16 cellular contexts compared by ENCODE assay signal in the genomic region with DNA sequence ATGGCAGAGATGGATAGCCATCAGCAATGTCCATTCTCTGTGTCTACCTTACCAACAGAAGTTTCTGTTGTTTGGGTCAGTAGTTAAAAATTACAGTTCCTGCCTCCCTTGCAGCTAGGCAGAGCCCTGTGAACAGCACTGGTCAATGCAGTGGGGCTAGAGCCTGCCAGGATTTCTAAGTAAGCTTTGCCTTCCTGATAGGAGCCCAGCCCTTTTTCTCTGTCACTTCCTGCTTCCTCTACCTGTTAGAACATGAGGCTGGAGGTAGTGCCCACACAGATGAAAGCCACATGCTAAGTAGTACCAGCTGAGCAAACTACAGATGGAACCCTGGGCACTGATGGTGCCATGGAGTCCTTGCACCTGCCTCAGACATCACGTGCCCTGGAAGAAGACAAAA. TPM values are rescaled to one million over a fixed set of nuclear protein-coding genes. Genes with fewer than 3 reads are reported as not detected.
DNase-seq lines count a peak whose midpoint lies in the region; ATAC-seq and TF ChIP-seq lines count a peak whose summit lies in the region.
"Had no signal": no experiment of that assay in that cellular context is flagged by ENCODE, and none has a peak within 500 bp of the region (broad histone marks: within the 10 kb centered on the region; RNA-seq: fewer than 3 reads in every experiment).

No MANE protein-coding gene starts in this region.

- intact Hi-C loops in left ventricle myocardium inferior (cut with micrococcal nuclease): no loop called here
- intact Hi-C loops in Right ventricle myocardium inferior (cut with DNase I): no loop called here

- no peak overlapping the region for H3K4me3 ChIP-seq in left ventricle myocardium inferior
- H3K4me3 ChIP-seq in OCI-LY3 (ENCODE audit: low read length): no peak overlapping the region
- no peak overlapping the region for H3K4me3 ChIP-seq in neutrophil (ENCODE audit: low read depth in 1 of 2, low read length in 1 of 2)
- H3K4me3 ChIP-seq: K562, Peyer's patch had no signal

- H2AFZ ChIP-seq in OCI-LY3 (ENCODE audit: low read depth, low read length): no peak overlapping the region

- ATAC-seq in Right ventricle myocardium inferior (no peak), GM21381 (IDR thresholded peaks at IDR 0.05; ENCODE audit: unreplicated experiment) (no peak), GM18907 (IDR thresholded peaks at IDR 0.05; ENCODE audit: unreplicated experiment) (no peak)
- ATAC-seq: HCT116, K562 had no signal

- peak overlapping the region; percentile 77 for H3K27ac ChIP-seq in left ventricle myocardium inferior (replicated peaks)
- peak overlapping the region; percentile 99 for H3K27ac ChIP-seq in OCI-LY3 (ENCODE audit: low read length)
- peak overlapping the region; percentile 83 for H3K27ac ChIP-seq in neutrophil

- H3K4me2 ChIP-seq in OCI-LY3 (ENCODE audit: low read length): no peak overlapping the region

- H3K4me1 ChIP-seq in left ventricle myocardium inferior (peaks cover 95% of the 10 kb centered on the region), OCI-LY3 (ENCODE audit: low read length) (peaks cover 83% of the 10 kb centered on the region), neutrophil (ENCODE audit: control insufficient read depth in 1 of 2, insufficient read depth in 1 of 2, low read depth in 1 of 2, low read length in 1 of 2) (peaks cover 72 to 78% of the 10 kb centered on the region in 2 experiments)

- H4K20me1 ChIP-seq in OCI-LY3 (ENCODE audit: insufficient read depth, low read length): no peaks in the 10 kb centered on the region

- TF ChIP-seq CTCF in left ventricle myocardium inferior (IDR thresholded peaks at IDR 0.05; ENCODE audit: borderline replicate concordance) (no peak), OCI-LY3 (IDR thresholded peaks at IDR 0.05; ENCODE audit: low read depth, low read length) (no peak), neutrophil (IDR thresholded peaks at IDR 0.05) (no peak)

- peaks cover 69% of the 10 kb centered on the region for H3K79me2 ChIP-seq in OCI-LY3 (ENCODE audit: low read length)

- H3K27me3 ChIP-seq in left ventricle myocardium inferior (ENCODE audit: low read depth) (no peaks in the 10 kb centered on the region), OCI-LY3 (ENCODE audit: low read depth, low read length) (no peaks in the 10 kb centered on the region), neutrophil (no peaks in the 10 kb centered on the region)
- H3K27me3 ChIP-seq: Peyer's patch had no signal

- no peak overlapping the region for H3K9ac ChIP-seq in OCI-LY3 (ENCODE audit: low read length)

- H3K9me3 ChIP-seq in left ventricle myocardium inferior (replicated peaks): peaks cover 6% of the 10 kb centered on the region
- peaks cover 12% of the 10 kb centered on the region for H3K9me3 ChIP-seq in OCI-LY3 (ENCODE audit: insufficient read depth, low read length)
- H3K9me3 ChIP-seq in neutrophil: no peaks in the 10 kb centered on the region

- H3K36me3 ChIP-seq in left ventricle myocardium inferior (peaks cover 31% of the 10 kb centered on the region), OCI-LY3 (replicated peaks; ENCODE audit: low read depth, low read length) (peaks cover 54% of the 10 kb centered on the region), neutrophil (no peaks in the 10 kb centered on the region)

- no peak for DNase-seq in left ventricle myocardium inferior
- no peak for DNase-seq in Right ventricle myocardium inferior (ENCODE audit: missing footprints)
- no peak for DNase-seq in T1000 (lab: John Stamatoyannopoulos, UW)
- DNase-seq: CD8-positive, alpha-beta memory T cell; NCI-H1048; NCI-H146; NCI-H345; NCI-H774; SIG-M5 had no signal

RNA-seq across cellular contexts. Expression of a gene that starts 45.0 kb away (rescaled TPM):
- total RNA-seq in left ventricle myocardium inferior (67.0 TPM), Right ventricle myocardium inferior (74.1 TPM)
